In genomic region chr16:426115-426905, GRCh38 we compare ENCODE assay signal across 6 cellular contexts. TPM values are rescaled to one million over a fixed set of nuclear protein-coding genes. Genes with fewer than 3 reads are reported as not detected.
DNase-seq lines count a peak whose midpoint lies in the region; ATAC-seq and TF ChIP-seq lines count a peak whose summit lies in the region.

No MANE protein-coding gene starts in this region.

- H3K36me3 ChIP-seq in CD4-positive, CD25-positive, alpha-beta regulatory T cell (ENCODE audit: control insufficient read depth, insufficient read depth, low read length) = no peaks in the 10 kb centered on the region
- H3K36me3 ChIP-seq in osteoblast (ENCODE audit: insufficient read depth, low read length) = no peaks in the 10 kb centered on the region

- peaks cover 27% of the 10 kb centered on the region for H4K20me1 ChIP-seq in osteoblast (ENCODE audit: insufficient read depth, low read length)

- H3K4me1 ChIP-seq in CD4-positive, CD25-positive, alpha-beta regulatory T cell (ENCODE audit: control insufficient read depth, insufficient read depth, low read length, poor library complexity, severe bottlenecking) = peaks cover 24% of the 10 kb centered on the region
- peaks cover 30% of the 10 kb centered on the region for H3K4me1 ChIP-seq in osteoblast (ENCODE audit: insufficient read depth, low read length)

- H3K4me2 ChIP-seq in osteoblast (ENCODE audit: insufficient read depth, low read length) = peak overlapping the region; percentile 91

- peaks cover 5% of the 10 kb centered on the region for H3K36me3 Mint-ChIP-seq in CD4-positive, CD25-positive, alpha-beta regulatory T cell

- ATAC-seq in CD4-positive, CD25-positive, alpha-beta regulatory T cell (ENCODE audit: low read depth in 2 of 2) = no peak
- peak; percentile 10 for ATAC-seq in HG03045 (IDR thresholded peaks at IDR 0.05; ENCODE audit: unreplicated experiment)

- no peaks in the 10 kb centered on the region for H3K9me3 ChIP-seq in CD4-positive, CD25-positive, alpha-beta regulatory T cell (ENCODE audit: control insufficient read depth in 2 of 2, low read length in 2 of 2)
- H3K9me3 ChIP-seq in osteoblast (ENCODE audit: low read depth, low read length) = no peaks in the 10 kb centered on the region

- H2AFZ ChIP-seq in osteoblast (ENCODE audit: low read length) = no peak overlapping the region

- H3K4me1 Mint-ChIP-seq in CD4-positive, CD25-positive, alpha-beta regulatory T cell = peaks cover 15 to 41% (median 33%) of the 10 kb centered on the region in 4 donors

- peak overlapping the region; percentile 39 to 88 (median 76) for H3K27ac Mint-ChIP-seq in CD4-positive, CD25-positive, alpha-beta regulatory T cell

- H3K4me3 Mint-ChIP-seq in CD4-positive, CD25-positive, alpha-beta regulatory T cell = peak overlapping the region; percentile 84 to 97 (median 88)

- H3K9me3 Mint-ChIP-seq in CD4-positive, CD25-positive, alpha-beta regulatory T cell = no peaks in the 10 kb centered on the region

- DNase-seq in CD4-positive, CD25-positive, alpha-beta regulatory T cell = peak in 1 of 3 donors; percentile 25
- DNase-seq in cardiac fibroblast (ENCODE audit: low read depth in 2 of 2) (peak; percentile 14), osteoblast (ENCODE audit: insufficient read length, low spot score, missing footprints) (peak; percentile 90), HT-29 (ENCODE audit: low spot score) (no peak), A172 (ENCODE audit: low spot score) (no peak)

- no peaks in the 10 kb centered on the region for H3K27me3 ChIP-seq in CD4-positive, CD25-positive, alpha-beta regulatory T cell (ENCODE audit: control insufficient read depth, insufficient read depth, low read length)
- no peaks in the 10 kb centered on the region for H3K27me3 ChIP-seq in osteoblast (ENCODE audit: insufficient read depth, low read length)

- TF ChIP-seq CTCF in cardiac fibroblast (IDR thresholded peaks at IDR 0.05; ENCODE audit: low read depth, low read length) (no peak), osteoblast (IDR thresholded peaks at IDR 0.05; ENCODE audit: extremely low read depth, low read depth, low read length) (no peak)

- H3K27ac ChIP-seq in CD4-positive, CD25-positive, alpha-beta regulatory T cell (ENCODE audit: insufficient read depth, low read length, poor library complexity, severe bottlenecking) = no peak overlapping the region
- H3K27ac ChIP-seq in osteoblast (ENCODE audit: low read depth, low read length) = peak overlapping the region; percentile 37

- H3K79me2 ChIP-seq in osteoblast (ENCODE audit: insufficient read depth, low read length) = peaks cover 49% of the 10 kb centered on the region

- peaks cover 8% of the 10 kb centered on the region for H3K27me3 Mint-ChIP-seq in CD4-positive, CD25-positive, alpha-beta regulatory T cell

- H3K4me3 ChIP-seq in CD4-positive, CD25-positive, alpha-beta regulatory T cell (ENCODE audit: low read depth, low read length) = peak overlapping the region; percentile 32
- peak overlapping the region; percentile 75 to 83 for H3K4me3 ChIP-seq in cardiac fibroblast (replicated peaks in 1 of 2; ENCODE audit: low read depth in 2 of 2, low read length in 2 of 2)
- H3K4me3 ChIP-seq in osteoblast (ENCODE audit: insufficient read depth, low read length) = peak overlapping the region; percentile 86

RNA-seq across cellular contexts. Expression of gene RAB11FIP3, which starts 0.9 kb away (rescaled TPM):
- total RNA-seq in CD4-positive, CD25-positive, alpha-beta regulatory T cell = 34.5 TPM
- 1 to 10 TPM; 1.0 to 2.8 (median 1.5) TPM for polyA plus RNA-seq in CD4-positive, CD25-positive, alpha-beta regulatory T cell
- 22.7 and 25.3 TPM in 2 replicates for total RNA-seq in osteoblast
- 5.2 and 9.5 TPM in 2 replicates for total RNA-seq in HT-29 (2014; rRNA removed; shearing (Covaris generic))
- total RNA-seq in A172 (2014; rRNA removed; shearing (Covaris generic)) = 22.0 and 27.4 TPM in 2 replicates

RNA-seq across cellular contexts. Expression of gene DECR2, which starts 24.6 kb away (rescaled TPM):
- total RNA-seq in CD4-positive, CD25-positive, alpha-beta regulatory T cell = 4.8 TPM
- polyA plus RNA-seq in CD4-positive, CD25-positive, alpha-beta regulatory T cell = 1 to 10 TPM; 2.2 to 4.5 (median 2.7) TPM
- total RNA-seq in osteoblast = 18.1 and 24.5 TPM in 2 replicates
- total RNA-seq in HT-29 (2014; rRNA removed; shearing (Covaris generic)) = 25.2 and 29.1 TPM in 2 replicates
- total RNA-seq in A172 (2014; rRNA removed; shearing (Covaris generic)) = 8.1 and 12.5 TPM in 2 replicates

RNA-seq across cellular contexts. Expression of gene NME4, which starts 29.3 kb away (rescaled TPM):
- total RNA-seq in CD4-positive, CD25-positive, alpha-beta regulatory T cell = 6.7 TPM
- polyA plus RNA-seq in CD4-positive, CD25-positive, alpha-beta regulatory T cell = 10 to 100 TPM; 16.2 to 29.8 (median 23.1) TPM
- total RNA-seq in osteoblast = 77.2 and 83.6 TPM in 2 replicates
- 25.3 and 29.0 TPM in 2 replicates for total RNA-seq in HT-29 (2014; rRNA removed; shearing (Covaris generic))
- total RNA-seq in A172 (2014; rRNA removed; shearing (Covaris generic)) = 161 and 179 TPM in 2 replicates

RNA-seq across cellular contexts. Expression of gene PGAP6, which starts 44.5 kb away (rescaled TPM):
- 71.4 TPM for total RNA-seq in CD4-positive, CD25-positive, alpha-beta regulatory T cell
- polyA plus RNA-seq in CD4-positive, CD25-positive, alpha-beta regulatory T cell = 10 to 100 TPM in 3 of 4 donors, 1 to 10 TPM in 1; 7.8 to 45.3 (median 32.2) TPM
- total RNA-seq in osteoblast = 40.1 and 54.3 TPM in 2 replicates
- 150 and 161 TPM in 2 replicates for total RNA-seq in HT-29 (2014; rRNA removed; shearing (Covaris generic))
- total RNA-seq in A172 (2014; rRNA removed; shearing (Covaris generic)) = 46.6 and 58.5 TPM in 2 replicates

RNA-seq across cellular contexts. Expression of gene MRPL28, which starts 56.0 kb away (rescaled TPM):
- 37.8 TPM for total RNA-seq in CD4-positive, CD25-positive, alpha-beta regulatory T cell
- polyA plus RNA-seq in CD4-positive, CD25-positive, alpha-beta regulatory T cell = 100 to 1,000 TPM in 1 of 4 donors, 10 to 100 TPM in 3; 63.0 to 109 (median 85.2) TPM
- total RNA-seq in osteoblast = 50.7 and 55.4 TPM in 2 replicates
- total RNA-seq in HT-29 (2014; rRNA removed; shearing (Covaris generic)) = 223 and 226 TPM in 2 replicates
- 234 and 252 TPM in 2 replicates for total RNA-seq in A172 (2014; rRNA removed; shearing (Covaris generic))

Comparison
In these comparisons a context has a peak if more than half of its experiments do, and no peak if none do; other contexts are left out.
1. DNase-seq: peak in cardiac fibroblast (2 of 2) and osteoblast (single experiment); none in HT-29 (single experiment) and A172 (single experiment).
2. H3K4me3 ChIP-seq: peak in every context shown above with its lines; median percentile 86 in osteoblast; 79 in cardiac fibroblast; 32 in CD4-positive, CD25-positive, alpha-beta regulatory T cell.